ENCODE assay signal across 8 cellular contexts in genomic region chr2:64766841-64767669, GRCh38.
DNase-seq lines count a peak whose midpoint lies in the region; ATAC-seq and TF ChIP-seq lines count a peak whose summit lies in the region.

No MANE protein-coding gene starts in this region.

- CTCF ChIA-PET in SK-N-SH (lab: Yijun Ruan, JAX) = interaction anchor here (1.0 to 1.8 kb wide), 7 partner anchors 9 to 372 kb away, joined by 3 to 6 read pairs (median 5); no protein-coding TSS in a partner anchor

- peak overlapping the region; percentile 94 to 98 for H3K27ac ChIP-seq in SK-N-SH (ENCODE audit: low read depth in 2 of 2, low read length in 1 of 2)
- peak overlapping the region; percentile 77 for H3K27ac ChIP-seq in epithelial cell of prostate

- ATAC-seq in HG02678 (IDR thresholded peaks at IDR 0.05; ENCODE audit: unreplicated experiment) = peak; percentile 34
- ATAC-seq in natural killer cell treated with Interleukin-12 subunit alpha and Interleukin-12 subunit beta and Interleukin-15 and Interleukin-18, amount 100 ng/mL, for 72 hours = peak; percentile 59 to 68

- peak overlapping the region; percentile 71 for H2AFZ ChIP-seq in SK-N-SH (ENCODE audit: low read depth)

- H3K4me3 ChIP-seq in GM06990 (replicated peaks; ENCODE audit: low read depth, low read length) = peak overlapping the region; percentile 73
- H3K4me3 ChIP-seq in SK-N-SH (ENCODE audit: low read depth in 2 of 2, low read length in 1 of 2) = peak overlapping the region; percentile 63 to 73

- H3K9me2 ChIP-seq in SK-N-SH = no peaks in the 10 kb centered on the region

- peaks cover 30% of the 10 kb centered on the region for H3F3A ChIP-seq in SK-N-SH (replicated peaks; ENCODE audit: insufficient read depth)

- peak overlapping the region; percentile 90 for H3K9ac ChIP-seq in SK-N-SH

- no peak for TF ChIP-seq CTCF in GM06990 (IDR thresholded peaks at IDR 0.05; ENCODE audit: insufficient read depth, low read length, poor library complexity, severe bottlenecking)
- no peak for TF ChIP-seq CTCF in SK-N-SH (IDR thresholded peaks at IDR 0.05)

- DNase-seq in GM06990 (ENCODE audit: extremely low read depth, insufficient read length) (peak; percentile 60), SK-N-SH (peak; percentile 23), epithelial cell of prostate (ENCODE audit: low read depth, low spot score) (no peak), posterior vena cava (ENCODE audit: low spot score) (no peak), occipital lobe (lab: John Stamatoyannopoulos, UW) (no peak), NCI-H446 (lab: John Stamatoyannopoulos, UW) (no peak)
- DNase-seq in natural killer cell treated with Interleukin-12 subunit alpha and Interleukin-12 subunit beta and Interleukin-15 and Interleukin-18, amount 100 ng/mL, for 72 hours (ENCODE audit: low spot score) = no peak

- H3K9me3 Mint-ChIP-seq in natural killer cell treated with Interleukin-12 subunit alpha and Interleukin-12 subunit beta and Interleukin-15 and Interleukin-18, amount 100 ng/mL, for 72 hours = no peaks in the 10 kb centered on the region

- H3K27me3 ChIP-seq in GM06990 (replicated peaks; ENCODE audit: control insufficient read depth, insufficient read depth, low read length) = no peaks in the 10 kb centered on the region
- H3K27me3 ChIP-seq in SK-N-SH (ENCODE audit: insufficient read depth) = no peaks in the 10 kb centered on the region

- 6% methylated on average over 13 of the region's 13 CpGs for WGBS in SK-N-SH (ENCODE audit: low lambda C conversion rate)

- peak overlapping the region; percentile 66 to 90 for H3K27ac Mint-ChIP-seq in natural killer cell treated with Interleukin-12 subunit alpha and Interleukin-12 subunit beta and Interleukin-15 and Interleukin-18, amount 100 ng/mL, for 72 hours

- intact Hi-C loops in posterior vena cava (cut with DNase I) = loop anchor here (5.0 to 10.0 kb wide), 2 partner anchors 90 to 98 kb away; no protein-coding TSS in a partner anchor

- POLR2A ChIA-PET in SK-N-SH (lab: Yijun Ruan, JAX) = interaction anchor here (0.7 to 2.7 kb wide), 5 partner anchors 16 to 113 kb away, joined by 3 to 20 read pairs (median 4); partner anchors contain the start of gene SERTAD2

- no peak for TF ChIP-seq RAD21 in SK-N-SH (IDR thresholded peaks at IDR 0.05; ENCODE audit: low read length)

- peaks cover 0 to 9% of the 10 kb centered on the region in 2 donors for H3K27me3 Mint-ChIP-seq in natural killer cell treated with Interleukin-12 subunit alpha and Interleukin-12 subunit beta and Interleukin-15 and Interleukin-18, amount 100 ng/mL, for 72 hours

- no peaks in the 10 kb centered on the region for H3K9me3 ChIP-seq in SK-N-SH

- peaks cover 6 to 22% of the 10 kb centered on the region in 2 experiments for H3K4me1 ChIP-seq in SK-N-SH (ENCODE audit: control insufficient read depth in 1 of 2, insufficient read depth in 2 of 2, low read depth in 1 of 2, low read length in 1 of 2)

- no peaks in the 10 kb centered on the region for H3K79me2 ChIP-seq in SK-N-SH (ENCODE audit: insufficient read depth)

- H3K36me3 ChIP-seq in GM06990 (ENCODE audit: control insufficient read depth, insufficient read depth, low read length) (no peaks in the 10 kb centered on the region), SK-N-SH (replicated peaks in 1 of 2; ENCODE audit: control insufficient read depth in 1 of 2, insufficient read depth in 2 of 2, low read length in 1 of 2) (no peaks in the 10 kb centered on the region)

- no peaks in the 10 kb centered on the region for H4K20me1 ChIP-seq in SK-N-SH (ENCODE audit: insufficient read depth)

- peak overlapping the region; percentile 88 for H3K4me3 Mint-ChIP-seq in natural killer cell treated with Interleukin-12 subunit alpha and Interleukin-12 subunit beta and Interleukin-15 and Interleukin-18, amount 100 ng/mL, for 72 hours

- H3K4me1 Mint-ChIP-seq in natural killer cell treated with Interleukin-12 subunit alpha and Interleukin-12 subunit beta and Interleukin-15 and Interleukin-18, amount 100 ng/mL, for 72 hours (ENCODE audit: low read depth in 2 of 2) = peaks cover 22 to 24% of the 10 kb centered on the region in 2 donors

- H3K4me2 ChIP-seq in SK-N-SH = peak overlapping the region; percentile 85

- H3K36me3 Mint-ChIP-seq in natural killer cell treated with Interleukin-12 subunit alpha and Interleukin-12 subunit beta and Interleukin-15 and Interleukin-18, amount 100 ng/mL, for 72 hours = no peaks in the 10 kb centered on the region

- TF ChIP-seq EP300 in SK-N-SH (IDR thresholded peaks at IDR 0.05; ENCODE audit: borderline replicate concordance in 1 of 2, low read depth in 1 of 2, low read length in 1 of 2) = no peak

TF ChIP-seq in SK-N-SH, 30 proteins besides CTCF, POLR2A, EP300 and RAD21:
- TF ChIP-seq TAF1 (IDR thresholded peaks at IDR 0.05; ENCODE audit: borderline replicate concordance, low read depth, low read length) (peak; percentile 20; the same call in 1 of the 2 replicates), FOXJ3 (CRISPR knock-in tag; IDR thresholded peaks at IDR 0.05) (no peak), POLR2AphosphoS5 (IDR thresholded peaks at IDR 0.05; ENCODE audit: low read depth, low read length) (no peak), SIN3A (IDR thresholded peaks at IDR 0.05; ENCODE audit: borderline replicate concordance, low read depth, low read length) (no peak), YY1 (IDR thresholded peaks at IDR 0.05; ENCODE audit: low read depth) (no peak)

Comparison
In these comparisons a context has a peak if more than half of its experiments do, and no peak if none do; other contexts are left out.
1. DNase-seq: peak in GM06990 (single experiment) and SK-N-SH (single experiment); none in epithelial cell of prostate (single experiment), natural killer cell treated with Interleukin-12 subunit alpha and Interleukin-12 subunit beta and Interleukin-15 and Interleukin-18, amount 100 ng/mL, for 72 hours (single experiment), posterior vena cava (single experiment), occipital lobe (single experiment) and NCI-H446 (0 of 2).